ENCODE assay signal across 20 cellular contexts in the genomic region with DNA sequence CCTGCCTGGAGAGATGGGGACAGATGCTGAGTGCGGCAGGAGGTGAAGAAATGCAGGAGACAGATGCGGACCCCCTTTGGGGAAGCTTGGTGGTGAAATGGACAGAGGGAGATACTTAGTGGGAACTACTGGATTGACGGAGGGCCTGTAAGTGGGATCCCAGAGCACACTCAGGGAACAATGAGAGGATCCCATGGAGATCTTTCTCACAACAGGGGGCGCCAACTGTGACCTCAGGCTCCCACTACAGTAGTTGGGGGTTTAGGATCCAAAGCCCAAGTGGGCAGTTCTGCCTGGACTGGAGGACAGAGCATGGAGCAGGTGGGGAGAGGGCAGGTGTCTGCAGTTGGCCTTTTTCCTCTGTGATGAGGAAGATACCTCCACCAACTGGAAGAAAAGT. TPM values are rescaled to one million over a fixed set of nuclear protein-coding genes. Genes with fewer than 3 reads are reported as not detected.
DNase-seq lines count a peak whose midpoint lies in the region; ATAC-seq, FAIRE-seq and TF ChIP-seq lines count a peak whose summit lies in the region.
"Had no signal": no experiment of that assay in that cellular context is flagged by ENCODE, and none has a peak within 500 bp of the region (broad histone marks: within the 10 kb centered on the region; RNA-seq: fewer than 3 reads in every experiment).

No MANE protein-coding gene starts in this region.

- peaks cover 15% of the 10 kb centered on the region for H3K36me3 Mint-ChIP-seq in HFFc6 (ENCODE audit: low read depth)
- H3K36me3 Mint-ChIP-seq in stimulated activated effector memory CD8-positive, alpha-beta T cell treated with anti-CD3 and anti-CD28 coated beads, Interleukin-12 subunit alpha, Interleukin-12 subunit beta, amount 100 ng/mL, for 72 hours: peaks cover 60% of the 10 kb centered on the region

- peak in 2 of 3 donors; percentile 12 to 27 for DNase-seq in right cardiac atrium
- no peak for DNase-seq in heart left ventricle
- DNase-seq in HFFc6: no peak
- no peak for DNase-seq in bronchial epithelial cell (ENCODE audit: low read depth)
- DNase-seq in stimulated activated effector memory CD8-positive, alpha-beta T cell treated with anti-CD3 and anti-CD28 coated beads, Interleukin-12 subunit alpha, Interleukin-12 subunit beta, amount 100 ng/mL, for 72 hours (ENCODE audit: low spot score in 2 of 2): no peak
- DNase-seq in AML-193 (lab: John Stamatoyannopoulos, UW): no peak
- no peak for DNase-seq in NCI-H2029 (lab: John Stamatoyannopoulos, UW)
- DNase-seq in DMS53 treated with DMSO at 0.1 percent for 48 hours (lab: John Stamatoyannopoulos, UW; ENCODE audit: unreplicated experiment): no peak
- DNase-seq: activated CD8-positive, alpha-beta memory T cell treated with anti-CD3 and anti-CD28 coated beads for 24 hours; activated gamma-delta T cell treated with Interleukin-2 at 50 U/mL for 16 hours; dermis blood vessel endothelial cell; erythroblast; left ventricle myocardium inferior; NCI-H1092 treated with DMSO at 0.1 percent for 48 hours; PC-9 had no signal

- H3K27ac ChIP-seq in right cardiac atrium (ENCODE audit: low read length): no peak overlapping the region
- no peak overlapping the region for H3K27ac ChIP-seq in heart left ventricle
- H3K27ac ChIP-seq: breast epithelium, C4-2B, KMS-11, left ventricle myocardium inferior, PC-9, tibial nerve had no signal

- FAIRE-seq in bronchial epithelial cell (lab: Jason Lieb, UNC): no peak

- H3K36me3 ChIP-seq in heart left ventricle (peaks cover 0 to 12% (median 2%) of the 10 kb centered on the region in 9 donors), bronchial epithelial cell (ENCODE audit: control insufficient read depth, insufficient read depth, low read length) (peaks cover 4% of the 10 kb centered on the region)
- H3K36me3 ChIP-seq: breast epithelium had no signal

- TF ChIP-seq CTCF in heart left ventricle (IDR thresholded peaks at IDR 0.05): no peak
- peak; percentile 35; the same call in 1 of the 2 replicates for TF ChIP-seq CTCF in HFFc6 (IDR thresholded peaks at IDR 0.05)
- peak; percentile 1 for TF ChIP-seq CTCF in bronchial epithelial cell (IDR thresholded peaks at IDR 0.05; ENCODE audit: insufficient read depth, low read length, severe bottlenecking)

- no peaks in the 10 kb centered on the region for H3K9me3 Mint-ChIP-seq in HFFc6
- H3K9me3 Mint-ChIP-seq in stimulated activated effector memory CD8-positive, alpha-beta T cell treated with anti-CD3 and anti-CD28 coated beads, Interleukin-12 subunit alpha, Interleukin-12 subunit beta, amount 100 ng/mL, for 72 hours: no peaks in the 10 kb centered on the region

- H3K27me3 ChIP-seq in right cardiac atrium (ENCODE audit: control insufficient read depth, insufficient read depth): no peaks in the 10 kb centered on the region
- H3K27me3 ChIP-seq in heart left ventricle: peaks cover 0 to 6% (median 0%) of the 10 kb centered on the region in 9 donors
- H3K27me3 ChIP-seq in bronchial epithelial cell (ENCODE audit: control insufficient read depth, insufficient read depth, low read length): no peaks in the 10 kb centered on the region
- H3K27me3 ChIP-seq: breast epithelium had no signal

- no peak overlapping the region for H3K4me3 ChIP-seq in right cardiac atrium (ENCODE audit: low read length)
- H3K4me3 ChIP-seq in heart left ventricle: no peak overlapping the region
- H3K4me3 ChIP-seq in bronchial epithelial cell (ENCODE audit: low read depth, low read length): no peak overlapping the region
- H3K4me3 ChIP-seq: breast epithelium, left ventricle myocardium inferior, PC-9, smooth muscle cell, tibial nerve had no signal

- peaks cover 8% of the 10 kb centered on the region for H3K27me3 Mint-ChIP-seq in HFFc6 (ENCODE audit: insufficient read depth)

- peaks cover 63% of the 10 kb centered on the region for H3K4me1 Mint-ChIP-seq in HFFc6 (ENCODE audit: low read depth)
- peaks cover 55% of the 10 kb centered on the region for H3K4me1 Mint-ChIP-seq in stimulated activated effector memory CD8-positive, alpha-beta T cell treated with anti-CD3 and anti-CD28 coated beads, Interleukin-12 subunit alpha, Interleukin-12 subunit beta, amount 100 ng/mL, for 72 hours

- ATAC-seq in right cardiac atrium (no peak), heart left ventricle (no peak)
- no peak for ATAC-seq in stimulated activated effector memory CD8-positive, alpha-beta T cell treated with anti-CD3 and anti-CD28 coated beads, Interleukin-12 subunit alpha, Interleukin-12 subunit beta, amount 100 ng/mL, for 72 hours

- H3K9me3 ChIP-seq in right cardiac atrium (ENCODE audit: control insufficient read depth, low read length) (no peaks in the 10 kb centered on the region), heart left ventricle (no peaks in the 10 kb centered on the region)
- H3K9me3 ChIP-seq: breast epithelium, left ventricle myocardium inferior, tibial nerve had no signal

- no peak for TF ChIP-seq POLR2A in heart left ventricle (IDR thresholded peaks at IDR 0.05)

- no peak overlapping the region; the same call in 1 of the 2 replicates for H3K27ac Mint-ChIP-seq in HFFc6
- H3K27ac Mint-ChIP-seq in stimulated activated effector memory CD8-positive, alpha-beta T cell treated with anti-CD3 and anti-CD28 coated beads, Interleukin-12 subunit alpha, Interleukin-12 subunit beta, amount 100 ng/mL, for 72 hours: peak overlapping the region; percentile 84

- no peak overlapping the region for H3K4me3 Mint-ChIP-seq in HFFc6
- peak overlapping the region; percentile 34 for H3K4me3 Mint-ChIP-seq in stimulated activated effector memory CD8-positive, alpha-beta T cell treated with anti-CD3 and anti-CD28 coated beads, Interleukin-12 subunit alpha, Interleukin-12 subunit beta, amount 100 ng/mL, for 72 hours

- 94% methylated on average over 4 of the region's 4 CpGs for WGBS in right cardiac atrium
- WGBS in heart left ventricle, 4 donors: 91 to 97% (median 94%) methylated on average over 4 of the region's 4 CpGs

- intact Hi-C loops in right cardiac atrium (cut with DNase I): no loop called here
- intact Hi-C loops in heart left ventricle (cut with DNase I): no loop called here

- peaks cover 12% of the 10 kb centered on the region for H3K4me1 ChIP-seq in right cardiac atrium (ENCODE audit: control insufficient read depth, insufficient read depth, low read length)
- peaks cover 6 to 52% (median 33%) of the 10 kb centered on the region in 12 donors for H3K4me1 ChIP-seq in heart left ventricle

RNA-seq across cellular contexts. Expression of a gene that starts 3.4 kb away (rescaled TPM):
- total RNA-seq in right cardiac atrium (10 to 100 TPM; 13.6 to 20.0 (median 16.0) TPM), heart left ventricle (10 to 100 TPM in 7 of 9 donors, 1 to 10 TPM in 2; 7.2 to 19.5 (median 11.7) TPM), bronchial epithelial cell (11.8 and 17.4 TPM in 2 replicates)
- polyA plus RNA-seq in right cardiac atrium (16.4 TPM), heart left ventricle (10 to 100 TPM; 15.3 to 31.7 TPM)
- total RNA-seq in HFFc6 (2021; fragmentation: NEBNext Ultra II Directional; extraction: Animal tissue kit (Norgen Biotek cat#: 25700)): 10 to 100 TPM; 42.5 to 49.6 (median 47.1) TPM

RNA-seq across cellular contexts. Expression of a gene that starts 3.7 kb away (rescaled TPM):
- total RNA-seq in right cardiac atrium (1 to 10 TPM in 1 of 4 donors, under 1 TPM in 1, not detected in 2; 0.29 to 1.3 TPM), heart left ventricle (under 1 TPM in 7 of 9 donors, not detected in 2; 0.33 to 0.77 (median 0.51) TPM), bronchial epithelial cell (2.1 and 5.1 TPM in 2 replicates)
- polyA plus RNA-seq in right cardiac atrium (0.29 TPM), heart left ventricle (under 1 TPM; 0.12 to 0.15 TPM)
- 1 to 10 TPM; 1.7 to 3.1 (median 2.1) TPM for total RNA-seq in HFFc6 (2021; fragmentation: NEBNext Ultra II Directional; extraction: Animal tissue kit (Norgen Biotek cat#: 25700))

RNA-seq across cellular contexts. Expression of a gene that starts 17.4 kb away (rescaled TPM):
- total RNA-seq in right cardiac atrium (10 to 100 TPM; 26.3 to 36.7 (median 32.3) TPM), heart left ventricle (10 to 100 TPM; 28.3 to 66.1 (median 42.6) TPM), bronchial epithelial cell (21.3 and 21.8 TPM in 2 replicates)
- polyA plus RNA-seq in right cardiac atrium (24.3 TPM), heart left ventricle (10 to 100 TPM; 17.0 to 72.0 TPM)
- total RNA-seq in HFFc6 (2021; fragmentation: NEBNext Ultra II Directional; extraction: Animal tissue kit (Norgen Biotek cat#: 25700)): 10 to 100 TPM; 22.9 to 33.4 (median 27.7) TPM

RNA-seq across cellular contexts. Expression of a gene that starts 34.8 kb away (rescaled TPM):
- 10 to 100 TPM; 60.1 to 73.7 (median 65.2) TPM for total RNA-seq in right cardiac atrium
- 55.9 TPM for polyA plus RNA-seq in right cardiac atrium
- total RNA-seq in heart left ventricle: 10 to 100 TPM; 28.4 to 75.9 (median 45.6) TPM
- 10 to 100 TPM; 35.7 to 37.5 TPM for polyA plus RNA-seq in heart left ventricle
- 10 to 100 TPM; 29.3 to 40.6 (median 34.2) TPM for total RNA-seq in HFFc6 (2021; fragmentation: NEBNext Ultra II Directional; extraction: Animal tissue kit (Norgen Biotek cat#: 25700))
- total RNA-seq in bronchial epithelial cell: 18.2 and 18.4 TPM in 2 replicates

RNA-seq across cellular contexts. Expression of a gene that starts 46.5 kb away (rescaled TPM):
- total RNA-seq in right cardiac atrium (10 to 100 TPM; 23.1 to 35.1 (median 31.6) TPM), heart left ventricle (10 to 100 TPM in 7 of 9 donors, 1 to 10 TPM in 2; 5.4 to 45.2 (median 24.1) TPM), bronchial epithelial cell (7.4 and 41.3 TPM in 2 replicates)
- polyA plus RNA-seq in right cardiac atrium (12.7 TPM), heart left ventricle (10 to 100 TPM in 1 of 2 donors, 1 to 10 TPM in 1; 9.2 to 10.4 TPM)
- 10 to 100 TPM; 26.7 to 35.4 (median 29.3) TPM for total RNA-seq in HFFc6 (2021; fragmentation: NEBNext Ultra II Directional; extraction: Animal tissue kit (Norgen Biotek cat#: 25700))

Comparison
In these comparisons a context has a peak if more than half of its experiments do, and no peak if none do; other contexts are left out.
1. DNase-seq: peak in right cardiac atrium (2 of 3); none in heart left ventricle (0 of 5), HFFc6 (single experiment), bronchial epithelial cell (single experiment), stimulated activated effector memory CD8-positive, alpha-beta T cell treated with anti-CD3 and anti-CD28 coated beads, Interleukin-12 subunit alpha, Interleukin-12 subunit beta, amount 100 ng/mL, for 72 hours (0 of 2), AML-193 (0 of 2), NCI-H2029 (single experiment) and DMS53 treated with DMSO at 0.1 percent for 48 hours (single experiment).
2. CTCF ChIP-seq: peak in HFFc6 (single experiment) and bronchial epithelial cell (single experiment); none in heart left ventricle (0 of 12).